Comparison of ENCODE assay signal across 8 cellular contexts in the genomic region with DNA sequence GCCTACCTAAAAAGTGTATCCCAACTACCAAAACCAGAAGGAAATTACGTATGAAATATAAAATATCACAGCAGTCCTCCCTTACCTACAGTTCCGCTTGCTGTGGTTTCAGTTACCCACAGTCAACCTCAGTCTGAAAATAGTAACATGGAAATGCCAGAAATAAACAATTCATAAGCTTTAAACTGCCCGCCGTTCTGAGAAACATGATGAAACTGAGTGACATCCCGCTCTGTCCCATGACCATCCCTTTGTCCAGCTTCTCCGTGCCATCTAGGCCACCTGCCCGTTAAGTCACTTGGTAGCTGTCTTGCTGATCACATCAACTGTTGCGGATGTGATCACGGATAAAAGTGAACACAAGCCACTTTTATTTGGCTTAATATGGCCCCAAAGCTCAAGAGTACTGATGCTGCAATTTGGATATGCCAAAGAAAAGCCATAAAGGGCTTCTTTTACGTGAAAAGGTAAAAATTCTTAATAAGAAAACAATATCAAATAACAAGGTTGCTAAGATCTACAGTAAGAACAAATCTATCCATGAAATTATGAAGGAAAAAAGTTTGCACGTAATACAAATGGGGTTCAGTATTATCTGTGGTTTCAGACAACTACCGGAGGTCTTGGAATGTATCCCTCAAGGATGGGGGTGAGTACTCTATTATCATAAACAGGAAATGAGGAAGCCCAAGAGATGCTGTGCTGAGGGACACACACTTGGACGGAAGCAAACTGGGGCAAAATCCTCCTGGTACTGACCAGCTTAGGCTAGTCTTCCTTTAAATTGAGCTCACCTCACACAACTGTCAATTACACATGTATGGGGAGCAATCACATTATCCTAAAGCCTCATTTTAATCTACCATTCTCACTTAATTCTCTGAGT. TPM values are rescaled to one million over a fixed set of nuclear protein-coding genes. Genes with fewer than 3 reads are reported as not detected.
DNase-seq lines count a peak whose midpoint lies in the region; ATAC-seq and TF ChIP-seq lines count a peak whose summit lies in the region.

No MANE protein-coding gene starts in this region.

- H3K4me3 ChIP-seq in hepatocyte (no peak overlapping the region), testis (no peak overlapping the region), foreskin fibroblast (ENCODE audit: low read depth in 1 of 2, low read length in 2 of 2) (no peak overlapping the region)

- H3K36me3 Mint-ChIP-seq in activated CD4-positive, alpha-beta T cell treated with anti-CD3 and anti-CD28 coated beads, Interleukin-2, amount 10 ng/mL, durations not matched to agents 7 days and 5 days (ENCODE audit: low read depth): peaks cover 35% of the 10 kb centered on the region
- H3K36me3 Mint-ChIP-seq in activated T-cell treated with anti-CD3 and anti-CD28 coated beads, Interleukin-2, amount 50 U/mL, for 24 hours (ENCODE audit: low read depth): peaks cover 72% of the 10 kb centered on the region

- H3K36me3 ChIP-seq in hepatocyte (replicated peaks; ENCODE audit: insufficient read depth, low read depth) (no peaks in the 10 kb centered on the region), testis (ENCODE audit: low read depth, missing control alignments) (no peaks in the 10 kb centered on the region)

- H3K9me3 ChIP-seq in hepatocyte (ENCODE audit: low read depth) (no peaks in the 10 kb centered on the region), testis (no peaks in the 10 kb centered on the region)

- peak overlapping the region; percentile 32 for H3K27ac ChIP-seq in hepatocyte
- H3K27ac ChIP-seq in testis: peak overlapping the region; percentile 46 to 53

- intact Hi-C loops in testis (cut with DNase I; ENCODE audit: low total_unique reads): no loop called here

- H3K4me2 ChIP-seq in hepatocyte: peak overlapping the region; percentile 63

- peak overlapping the region; percentile 72 for H3K4me3 Mint-ChIP-seq in activated CD4-positive, alpha-beta T cell treated with anti-CD3 and anti-CD28 coated beads, Interleukin-2, amount 10 ng/mL, durations not matched to agents 7 days and 5 days
- peak overlapping the region; percentile 53 for H3K4me3 Mint-ChIP-seq in activated T-cell treated with anti-CD3 and anti-CD28 coated beads, Interleukin-2, amount 50 U/mL, for 24 hours

- WGBS in hepatocyte (ENCODE audit: low lambda C conversion rate, missing lambda C conversion rate): 78% methylated on average over 13 of the region's 13 CpGs
- 36 to 53% methylated on average over 13 of the region's 13 CpGs for WGBS in testis, 2 donors

- H2AFZ ChIP-seq in hepatocyte: no peak overlapping the region

- TF ChIP-seq CTCF in hepatocyte (IDR thresholded peaks at IDR 0.05; ENCODE audit: poor library complexity) (no peak), testis (IDR thresholded peaks at IDR 0.05) (no peak), foreskin fibroblast (IDR thresholded peaks at IDR 0.05; ENCODE audit: low read depth, low read length) (no peak)

- peaks cover 76% of the 10 kb centered on the region for H3K4me1 ChIP-seq in hepatocyte (ENCODE audit: insufficient read depth)
- H3K4me1 ChIP-seq in testis: peaks cover 52% of the 10 kb centered on the region

- H4K20me1 ChIP-seq in hepatocyte (ENCODE audit: insufficient read depth, poor library complexity, severe bottlenecking): peaks cover 100% of the 10 kb centered on the region

- CTCF ChIA-PET in activated CD4-positive, alpha-beta T cell treated with anti-CD3 and anti-CD28 coated beads, Interleukin-2, amount 10 ng/mL, durations not matched to agents 7 days and 5 days (lab: Charles Lee): interaction anchor here (1.0 to 2.9 kb wide), 2 partner anchors 9 to 13 kb away, joined by 3 to 14 read pairs; a partner anchor contains a TSS

- ATAC-seq in HG03196 (IDR thresholded peaks at IDR 0.05; ENCODE audit: unreplicated experiment): peak; percentile 48

- peak; percentile 70 for DNase-seq in activated CD4-positive, alpha-beta T cell treated with anti-CD3 and anti-CD28 coated beads, Interleukin-2, amount 10 ng/mL, durations not matched to agents 7 days and 5 days
- no peak for DNase-seq in activated CD4-positive, alpha-beta T cell treated with anti-CD3 and anti-CD28 coated beads, Interleukin-2, amount 50 U/mL, for 1 hour
- no peak for DNase-seq in activated T-cell treated with anti-CD3 and anti-CD28 coated beads, Interleukin-2, amount 50 U/mL, for 24 hours
- no peak for DNase-seq in hepatocyte (ENCODE audit: low spot score)
- DNase-seq in testis: peak; percentile 50
- no peak for DNase-seq in SKM-1 treated with dmso at 0.1 percent for 144 hours (lab: John Stamatoyannopoulos, UW; ENCODE audit: unreplicated experiment)
- no peak for DNase-seq in foreskin fibroblast

- H3K27ac Mint-ChIP-seq in activated CD4-positive, alpha-beta T cell treated with anti-CD3 and anti-CD28 coated beads, Interleukin-2, amount 10 ng/mL, durations not matched to agents 7 days and 5 days: peak overlapping the region; percentile 91
- peak overlapping the region; percentile 79 for H3K27ac Mint-ChIP-seq in activated T-cell treated with anti-CD3 and anti-CD28 coated beads, Interleukin-2, amount 50 U/mL, for 24 hours

- H3K4me1 Mint-ChIP-seq in activated CD4-positive, alpha-beta T cell treated with anti-CD3 and anti-CD28 coated beads, Interleukin-2, amount 10 ng/mL, durations not matched to agents 7 days and 5 days: peaks cover 75% of the 10 kb centered on the region
- H3K4me1 Mint-ChIP-seq in activated T-cell treated with anti-CD3 and anti-CD28 coated beads, Interleukin-2, amount 50 U/mL, for 24 hours (ENCODE audit: low read depth): peaks cover 86% of the 10 kb centered on the region

- no peaks in the 10 kb centered on the region for H3K27me3 ChIP-seq in hepatocyte
- no peaks in the 10 kb centered on the region for H3K27me3 ChIP-seq in testis

- H3K9me3 Mint-ChIP-seq in activated CD4-positive, alpha-beta T cell treated with anti-CD3 and anti-CD28 coated beads, Interleukin-2, amount 10 ng/mL, durations not matched to agents 7 days and 5 days: no peaks in the 10 kb centered on the region
- H3K9me3 Mint-ChIP-seq in activated T-cell treated with anti-CD3 and anti-CD28 coated beads, Interleukin-2, amount 50 U/mL, for 24 hours: no peaks in the 10 kb centered on the region

- H3K9me2 ChIP-seq in hepatocyte (replicated peaks; ENCODE audit: insufficient read depth): no peaks in the 10 kb centered on the region

- no peak for TF ChIP-seq POLR2A in testis (IDR thresholded peaks at IDR 0.05)

- peaks cover 100% of the 10 kb centered on the region for H3K79me2 ChIP-seq in hepatocyte

- POLR2A ChIA-PET in activated CD4-positive, alpha-beta T cell treated with anti-CD3 and anti-CD28 coated beads, Interleukin-2, amount 10 ng/mL, durations not matched to agents 7 days and 5 days (lab: Charles Lee): interaction anchor here (1.8 kb wide), 1 partner anchor 9 kb away, joined by 6 read pairs; a partner anchor contains a TSS

- H3K27me3 Mint-ChIP-seq in activated CD4-positive, alpha-beta T cell treated with anti-CD3 and anti-CD28 coated beads, Interleukin-2, amount 10 ng/mL, durations not matched to agents 7 days and 5 days: no peaks in the 10 kb centered on the region
- no peaks in the 10 kb centered on the region for H3K27me3 Mint-ChIP-seq in activated T-cell treated with anti-CD3 and anti-CD28 coated beads, Interleukin-2, amount 50 U/mL, for 24 hours

RNA-seq across cellular contexts. Expression of a gene that starts 8.2 kb away (rescaled TPM):
- 100 to 1,000 TPM; 147 to 162 TPM for total RNA-seq in activated CD4-positive, alpha-beta T cell treated with anti-CD3 and anti-CD28 coated beads, Interleukin-2, amount 10 ng/mL, durations not matched to agents 7 days and 5 days
- total RNA-seq in hepatocyte (142 and 157 TPM in 2 replicates), testis (100 to 1,000 TPM; 161 to 216 TPM)
- polyA plus RNA-seq in hepatocyte (84.0 and 84.9 TPM in 2 replicates), testis (ENCODE audit: insufficient read depth, low read depth, low replicate concordance) (96.3 TPM)

Comparison
In these comparisons a context has a peak if more than half of its experiments do, and no peak if none do; other contexts are left out.
1. DNase-seq: peak in activated CD4-positive, alpha-beta T cell treated with anti-CD3 and anti-CD28 coated beads, Interleukin-2, amount 10 ng/mL, durations not matched to agents 7 days and 5 days (single experiment) and testis (single experiment); none in activated CD4-positive, alpha-beta T cell treated with anti-CD3 and anti-CD28 coated beads, Interleukin-2, amount 50 U/mL, for 1 hour (single experiment), activated T-cell treated with anti-CD3 and anti-CD28 coated beads, Interleukin-2, amount 50 U/mL, for 24 hours (single experiment), hepatocyte (single experiment), SKM-1 treated with dmso at 0.1 percent for 144 hours (single experiment) and foreskin fibroblast (0 of 2).